10 cellular contexts compared by ENCODE assay signal in the genomic region with DNA sequence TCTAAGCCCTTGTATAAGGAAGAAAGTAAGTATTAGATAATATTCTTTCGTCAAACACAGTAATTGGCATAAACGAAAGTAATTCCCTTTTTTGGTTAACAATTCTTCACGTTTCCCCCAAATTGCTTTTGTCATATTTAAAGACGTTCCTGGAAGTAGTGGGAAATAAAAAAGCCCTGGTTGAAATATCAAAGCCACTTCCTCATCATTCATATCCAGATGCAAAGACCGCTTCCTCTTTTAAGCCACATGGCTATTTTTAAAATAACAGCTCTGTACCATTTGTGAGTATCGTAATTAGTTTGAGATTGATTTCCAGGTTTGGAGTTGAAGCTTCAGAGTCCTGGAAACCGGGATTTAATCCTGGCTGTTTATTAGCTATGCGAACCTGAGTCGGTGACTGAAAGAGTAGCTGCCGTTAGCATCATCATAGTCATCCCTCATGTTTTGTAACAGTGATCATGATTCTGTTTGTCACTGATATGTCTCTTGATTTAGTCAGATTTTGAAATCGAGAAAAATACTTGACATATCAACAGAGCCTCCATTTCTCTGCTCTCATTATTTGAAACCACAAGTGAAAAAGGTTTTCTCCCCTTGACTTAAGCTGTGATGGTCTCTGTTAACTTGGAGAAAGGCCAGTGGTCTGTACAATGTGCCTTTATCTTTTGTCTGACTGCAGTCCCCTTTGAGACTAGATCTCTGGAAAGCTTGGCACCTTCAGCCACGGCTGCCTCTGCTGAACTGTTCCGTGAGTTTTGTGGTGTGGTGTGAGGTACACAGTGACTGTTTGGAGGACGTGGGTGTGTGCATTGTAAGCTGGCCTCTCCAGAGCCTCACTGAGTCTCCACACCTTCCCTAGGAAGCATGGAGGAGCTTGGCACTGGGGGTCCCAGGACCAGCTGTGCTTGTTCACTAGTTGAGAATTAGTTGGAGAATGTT. TPM values are rescaled to one million over a fixed set of nuclear protein-coding genes. Genes with fewer than 3 reads are reported as not detected.
A peak's percentile ranks its signal among the peaks of the same experiment; 100 is the strongest.
DNase-seq lines count a peak whose midpoint lies in the region; ATAC-seq lines count a peak whose summit lies in the region.
"Had no signal": no experiment of that assay in that cellular context is flagged by ENCODE, and none has a peak within 500 bp of the region (broad histone marks: within the 10 kb centered on the region; RNA-seq: fewer than 3 reads in every experiment).

No MANE protein-coding gene starts in this region.

- H3K27me3 ChIP-seq in skeletal muscle tissue (ENCODE audit: control insufficient read depth in 3 of 3, insufficient read depth in 3 of 3, low read length in 3 of 3) (no peaks in the 10 kb centered on the region), HAP-1 (ENCODE audit: low read depth) (no peaks in the 10 kb centered on the region)
- H3K27me3 ChIP-seq: upper lobe of left lung had no signal

- H3K4me1 Mint-ChIP-seq in effector memory CD8-positive, alpha-beta T cell (ENCODE audit: low read depth in 2 of 2): peaks cover 24 to 39% of the 10 kb centered on the region in 2 donors

- no peaks in the 10 kb centered on the region for H3K27me3 Mint-ChIP-seq in effector memory CD8-positive, alpha-beta T cell

- H3K36me3 Mint-ChIP-seq in effector memory CD8-positive, alpha-beta T cell (ENCODE audit: insufficient read depth): peaks cover 79% of the 10 kb centered on the region

- H3K4me3 ChIP-seq in skeletal muscle tissue (ENCODE audit: low read length in 3 of 3) (peak overlapping the region in 2 of 3 donors; percentile 36 to 39), HAP-1 (no peak overlapping the region)
- H3K4me3 ChIP-seq: upper lobe of left lung had no signal

- in situ Hi-C loops in HAP-1 (cut with MboI; ENCODE audit: low sequenced_read_pairs): no loop called here

- peak; percentile 45 for ATAC-seq in GM19395 (IDR thresholded peaks at IDR 0.05; ENCODE audit: unreplicated experiment)
- no peak for ATAC-seq in effector memory CD8-positive, alpha-beta T cell (replicated peaks)
- ATAC-seq: HCT116 had no signal

- peak overlapping the region; percentile 92 for H3K27ac ChIP-seq in skeletal muscle tissue (ENCODE audit: low read depth, low read length)
- H3K27ac ChIP-seq: upper lobe of left lung had no signal

- peaks cover 26 to 52% (median 42%) of the 10 kb centered on the region in 3 donors for H3K36me3 ChIP-seq in skeletal muscle tissue (ENCODE audit: control insufficient read depth in 3 of 3, insufficient read depth in 3 of 3, low read length in 3 of 3)
- peaks cover 10% of the 10 kb centered on the region; the same call in 1 of the 2 replicates for H3K36me3 ChIP-seq in HAP-1 (replicated peaks)

- H3K9me3 ChIP-seq in skeletal muscle tissue (ENCODE audit: control insufficient read depth in 3 of 3, low read length in 3 of 3): no peaks in the 10 kb centered on the region
- H3K9me3 ChIP-seq in HAP-1: no peaks in the 10 kb centered on the region
- H3K9me3 ChIP-seq: upper lobe of left lung had no signal

- H3K9me3 Mint-ChIP-seq in effector memory CD8-positive, alpha-beta T cell: no peaks in the 10 kb centered on the region

- peak overlapping the region; percentile 80 to 90 for H3K27ac Mint-ChIP-seq in effector memory CD8-positive, alpha-beta T cell

- peaks cover 40 to 53% (median 48%) of the 10 kb centered on the region in 3 donors for H3K4me1 ChIP-seq in skeletal muscle tissue (ENCODE audit: control insufficient read depth in 3 of 3, insufficient read depth in 3 of 3, low read length in 3 of 3)
- H3K4me1 ChIP-seq in HAP-1: no peaks in the 10 kb centered on the region

- H3K9ac ChIP-seq in skeletal muscle tissue (ENCODE audit: low read depth in 1 of 3, low read length in 3 of 3): peak overlapping the region; percentile 54 to 71 (median 69)

- peak; percentile 87 for DNase-seq in OCI-M1 (lab: John Stamatoyannopoulos, UW)
- DNase-seq in effector memory CD8-positive, alpha-beta T cell: no peak
- no peak for DNase-seq in HAP-1 (ENCODE audit: low spot score in 2 of 2)
- DNase-seq in effector CD8-positive, alpha-beta T cell (lab: John Stamatoyannopoulos, UW): no peak
- DNase-seq in activated gamma-delta T cell (lab: John Stamatoyannopoulos, UW): no peak
- DNase-seq: NCI-H1436, upper lobe of left lung had no signal

- H3K4me3 Mint-ChIP-seq in effector memory CD8-positive, alpha-beta T cell: peak overlapping the region; percentile 62 to 75

RNA-seq across cellular contexts. Expression of a gene that starts 18.1 kb away (rescaled TPM):
- total RNA-seq in skeletal muscle tissue: 13.0 TPM

RNA-seq across cellular contexts. Expression of a gene that starts 43.2 kb away (rescaled TPM):
- 4.2 TPM for total RNA-seq in skeletal muscle tissue
